8 cellular contexts compared by ENCODE assay signal in the genomic region with DNA sequence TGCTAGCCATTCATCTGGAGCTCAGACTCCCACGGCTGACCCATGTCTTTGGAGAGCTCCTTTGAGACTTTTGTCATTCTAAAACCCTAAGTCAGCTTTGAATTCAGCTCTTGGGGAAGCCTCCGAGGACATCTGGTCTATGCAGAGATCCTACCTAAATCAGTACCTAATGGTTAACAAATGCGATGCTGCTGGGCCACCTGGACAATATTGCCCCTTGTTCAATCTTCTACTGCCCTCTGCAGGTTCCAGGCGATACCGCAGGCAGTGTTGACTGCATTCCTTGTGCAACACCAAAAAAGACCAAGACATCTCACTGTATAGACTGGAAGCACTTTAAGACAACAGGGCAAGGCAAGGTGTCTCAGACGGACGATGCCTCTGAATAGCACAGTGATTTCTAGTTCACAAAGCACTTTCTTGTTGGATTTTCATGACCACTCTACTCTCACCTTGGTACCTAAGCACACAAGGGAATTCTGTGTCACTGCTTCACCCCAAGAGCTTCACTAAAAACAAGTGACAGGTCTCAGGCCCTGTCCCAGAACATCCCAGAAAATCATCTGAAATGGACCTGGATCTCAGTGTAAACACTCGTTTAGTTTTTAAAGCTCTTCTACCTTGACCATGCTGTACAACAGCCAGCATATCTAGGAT.
A peak's percentile ranks its signal among the peaks of the same experiment; 100 is the strongest.
DNase-seq lines count a peak whose midpoint lies in the region; ATAC-seq, FAIRE-seq and TF ChIP-seq lines count a peak whose summit lies in the region.

No MANE protein-coding gene starts in this region.

- TF ChIP-seq POLR2A in H1 (IDR thresholded peaks at IDR 0.05; ENCODE audit: control extremely low read depth in 1 of 2, low read depth in 2 of 2, low read length in 2 of 2), result no peak

- peaks cover 0 to 6% (median 0%) of the 10 kb centered on the region in 4 experiments; a peak in 2 of 7 replicates for H3K4me1 ChIP-seq in H1 (replicated peaks in 1 of 4; ENCODE audit: control insufficient read depth in 3 of 4, insufficient read depth in 4 of 4, low read length in 3 of 4)

- H3K56ac ChIP-seq in H1 (replicated peaks; ENCODE audit: insufficient read length, low read depth, low read length), result no peak overlapping the region

- H3K27ac Mint-ChIP-seq in activated CD8-positive, alpha-beta T cell treated with anti-CD3 and anti-CD28 coated beads, Interleukin-2, amount 10 ng/mL, durations not matched to agents 7 days and 5 days, result no peak overlapping the region

- H3K9me3 Mint-ChIP-seq in activated CD8-positive, alpha-beta T cell treated with anti-CD3 and anti-CD28 coated beads, Interleukin-2, amount 10 ng/mL, durations not matched to agents 7 days and 5 days (ENCODE audit: insufficient read depth), result no peaks in the 10 kb centered on the region

- H3K4me3 ChIP-seq in BJ (ENCODE audit: low read depth, low read length) (no peak overlapping the region), H1 (ENCODE audit: extremely low read depth in 1 of 4, insufficient read depth in 2 of 4, low read depth in 3 of 4, low read length in 4 of 4) (no peak overlapping the region)

- H4K8ac ChIP-seq in H1 (ENCODE audit: extremely low read depth, insufficient read depth, low read length), result no peak overlapping the region

- H3K4me3 Mint-ChIP-seq in activated CD8-positive, alpha-beta T cell treated with anti-CD3 and anti-CD28 coated beads, Interleukin-2, amount 10 ng/mL, durations not matched to agents 7 days and 5 days, result no peak overlapping the region

- peak; percentile 98 to 99 for TF ChIP-seq RAD21 in H1 (IDR thresholded peaks at IDR 0.05 in 1 of 2, conservative IDR thresholded peaks at IDR 0.05 in 1 of 2; ENCODE audit: low read depth in 2 of 2, low read length in 2 of 2)

- no peak overlapping the region for H2BK12ac ChIP-seq in H1 (ENCODE audit: low read depth, low read length)

- H3K4me2 ChIP-seq in H1 (ENCODE audit: insufficient read depth in 1 of 2, low read depth in 2 of 2, low read length in 2 of 2), result peak overlapping the region in 1 of 2 experiments; percentile 18; a peak in 1 of 4 replicates

- no peak overlapping the region for H4K5ac ChIP-seq in H1 (ENCODE audit: insufficient read length, low read depth, low read length)

- TF ChIP-seq CTCF in BJ (IDR thresholded peaks at IDR 0.05; ENCODE audit: insufficient read depth, low read depth, low read length) (peak; percentile 96), H1 (IDR thresholded peaks at IDR 0.05; ENCODE audit: control extremely low read depth in 1 of 3, insufficient read depth in 1 of 3, low read depth in 1 of 3, low read length in 3 of 3) (peak; percentile 85 to 98 (median 95))

- H3K23ac ChIP-seq in H1 (ENCODE audit: insufficient read length), result no peak overlapping the region

- POLR2A ChIA-PET in BJ (lab: Charles Lee) (no interaction called here), H1 (lab: Charles Lee; ENCODE audit: partially characterized antibody) (no interaction called here)
- POLR2A ChIA-PET in activated CD8-positive, alpha-beta T cell treated with anti-CD3 and anti-CD28 coated beads, Interleukin-2, amount 10 ng/mL, durations not matched to agents 7 days and 5 days (lab: Charles Lee), result no interaction called here

- H3K9me3 ChIP-seq in H1 (ENCODE audit: insufficient read depth in 2 of 2, low read depth in 1 of 2, low read length in 1 of 2), result no peaks in the 10 kb centered on the region

- H3K36me3 Mint-ChIP-seq in activated CD8-positive, alpha-beta T cell treated with anti-CD3 and anti-CD28 coated beads, Interleukin-2, amount 10 ng/mL, durations not matched to agents 7 days and 5 days (ENCODE audit: low read depth), result no peaks in the 10 kb centered on the region

- no peaks in the 10 kb centered on the region for H3K4me1 Mint-ChIP-seq in activated CD8-positive, alpha-beta T cell treated with anti-CD3 and anti-CD28 coated beads, Interleukin-2, amount 10 ng/mL, durations not matched to agents 7 days and 5 days (ENCODE audit: low read depth)

- no peak overlapping the region for H3K4ac ChIP-seq in H1 (replicated peaks; ENCODE audit: insufficient read length, low read depth, low read length)

- H3K9ac ChIP-seq in H1 (replicated peaks in 1 of 4; ENCODE audit: extremely low read depth in 1 of 4, low read depth in 3 of 4, low read length in 3 of 4), result no peak overlapping the region

- H3K23me2 ChIP-seq in H1 (ENCODE audit: low read depth, low read length), result no peaks in the 10 kb centered on the region

- DNase-seq in BJ (ENCODE audit: low read depth), result peak; percentile 24
- DNase-seq in GM19238 (ENCODE audit: insufficient read length, low spot score), result peak; percentile 47
- DNase-seq in NCI-H748 (lab: John Stamatoyannopoulos, UW; ENCODE audit: unreplicated experiment), result peak; percentile 58
- peak; percentile 84 for DNase-seq in activated CD8-positive, alpha-beta T cell treated with anti-CD3 and anti-CD28 coated beads, Interleukin-2, amount 10 ng/mL, durations not matched to agents 7 days and 5 days
- DNase-seq in H1 (ENCODE audit: low read depth in 1 of 2, low spot score in 2 of 2), result peak; percentile 71 to 92
- DNase-seq in midbrain (lab: John Stamatoyannopoulos, UW), result peak; percentile 84
- peak; percentile 22 to 54 for DNase-seq in stimulated activated CD8-positive, alpha-beta memory T cell treated with anti-CD3 and anti-CD28 coated beads, Interleukin-4, amount 100 ng/mL, for 1 hour (ENCODE audit: low read depth in 2 of 2, low spot score in 1 of 2)

- no peak overlapping the region for H2BK20ac ChIP-seq in H1 (ENCODE audit: low read length)

- H3K79me2 ChIP-seq in H1 (ENCODE audit: control insufficient read depth in 1 of 2, insufficient read depth in 2 of 2, low read length in 2 of 2), result no peaks in the 10 kb centered on the region

- H3K36me3 ChIP-seq in BJ (ENCODE audit: control insufficient read depth, insufficient read depth, low read length) (no peaks in the 10 kb centered on the region), H1 (ENCODE audit: control insufficient read depth in 2 of 4, insufficient read depth in 4 of 4, low read length in 3 of 4) (no peaks in the 10 kb centered on the region)

- peaks cover 0 to 2% of the 10 kb centered on the region in 2 experiments for H4K20me1 ChIP-seq in H1 (replicated peaks in 1 of 2; ENCODE audit: control insufficient read depth in 1 of 2, insufficient read depth in 2 of 2, low read length in 2 of 2)

- FAIRE-seq in H1 (lab: Jason Lieb, UNC), result peak; percentile 91

- TF ChIP-seq EP300 in H1 (IDR thresholded peaks at IDR 0.05; ENCODE audit: borderline replicate concordance in 1 of 2, low read depth in 2 of 2, low read length in 2 of 2), result no peak

- H3K27me3 Mint-ChIP-seq in activated CD8-positive, alpha-beta T cell treated with anti-CD3 and anti-CD28 coated beads, Interleukin-2, amount 10 ng/mL, durations not matched to agents 7 days and 5 days (ENCODE audit: low read depth), result no peaks in the 10 kb centered on the region

- no peaks in the 10 kb centered on the region for H3K79me1 ChIP-seq in H1 (ENCODE audit: low read depth, low read length)

- ATAC-seq in HG03439 (IDR thresholded peaks at IDR 0.05; ENCODE audit: unreplicated experiment), result peak; percentile 73
- peak; percentile 91 for ATAC-seq in activated CD8-positive, alpha-beta T cell treated with anti-CD3 and anti-CD28 coated beads, Interleukin-2, amount 10 ng/mL, durations not matched to agents 7 days and 5 days

- H4K91ac ChIP-seq in H1 (replicated peaks; ENCODE audit: insufficient read length, low read length), result no peak overlapping the region

- 13% methylated on average over 8 of the region's 8 CpGs; no CpG with 5 or more reads in 1 of the 2 experiments for WGBS in H1 (ENCODE audit: extremely low coverage in 1 of 2, insufficient coverage in 1 of 2, insufficient read length in 1 of 2, insufficient replicate concordance in 2 of 2, low coverage in 1 of 2, low lambda C conversion rate in 2 of 2, missing lambda C conversion rate in 1 of 2), 2 experiments

- no peaks in the 10 kb centered on the region for H3K27me3 ChIP-seq in BJ (ENCODE audit: control insufficient read depth, insufficient read depth, low read length)
- H3K27me3 ChIP-seq in H1 (replicated peaks in 1 of 4; ENCODE audit: control insufficient read depth in 3 of 4, extremely low read depth in 1 of 4, insufficient read depth in 3 of 4, low read length in 3 of 4), result no peaks in the 10 kb centered on the region; a peak in 1 of 7 replicates

- no peak overlapping the region for H2BK15ac ChIP-seq in H1 (ENCODE audit: low read length)

- no peak overlapping the region for H3K27ac ChIP-seq in H1 (ENCODE audit: low read depth, low read length)

- no peak overlapping the region for H2BK5ac ChIP-seq in H1 (ENCODE audit: low read depth, low read length)

- no peak overlapping the region for H3K18ac ChIP-seq in H1 (ENCODE audit: extremely low read depth, low read length)

- no peak overlapping the region for H2BK120ac ChIP-seq in H1 (replicated peaks; ENCODE audit: low read depth, low read length)

- no peak overlapping the region for H2AFZ ChIP-seq in H1 (ENCODE audit: low read length)

- CTCF ChIA-PET in BJ (lab: Yijun Ruan, JAX) (interaction anchor here (0.7 to 7.8 kb wide), 67 partner anchors 9 to 706 kb away, joined by 3 to 104 read pairs (median 4); a partner anchor contains a TSS), H1 (lab: Charles Lee; ENCODE audit: partially characterized antibody) (interaction anchor here (0.5 to 7.2 kb wide), 73 partner anchors 8 to 859 kb away, joined by 3 to 64 read pairs (median 5); a partner anchor contains a TSS)
- CTCF ChIA-PET in activated CD8-positive, alpha-beta T cell treated with anti-CD3 and anti-CD28 coated beads, Interleukin-2, amount 10 ng/mL, durations not matched to agents 7 days and 5 days (lab: Charles Lee), result interaction anchor here (0.6 to 5.6 kb wide), 31 partner anchors 9 to 1173 kb away, joined by 3 to 57 read pairs (median 4); a partner anchor contains a TSS

- H3K14ac ChIP-seq in H1 (ENCODE audit: insufficient read length), result no peak overlapping the region

- no peak overlapping the region for H2AK5ac ChIP-seq in H1 (ENCODE audit: low read depth, low read length)

TF ChIP-seq in H1, 55 proteins besides CTCF, POLR2A, EP300 and RAD21 (continues in another document):
- TF ChIP-seq BCL11A (IDR thresholded peaks at IDR 0.05; ENCODE audit: low read depth in 2 of 2, low read length in 2 of 2) (no peak), ZNF274 (IDR thresholded peaks at IDR 0.05; ENCODE audit: borderline replicate concordance, extremely low read depth, low read length) (no peak)

Comparison
In these comparisons a context has a peak if more than half of its experiments do, and no peak if none do; other contexts are left out.
1. DNase-seq: peak in every context shown above with its lines; median percentile 84 in activated CD8-positive, alpha-beta T cell treated with anti-CD3 and anti-CD28 coated beads, Interleukin-2, amount 10 ng/mL, durations not matched to agents 7 days and 5 days; 84 in midbrain; 82 in H1; 58 in NCI-H748; 47 in GM19238; 38 in stimulated activated CD8-positive, alpha-beta memory T cell treated with anti-CD3 and anti-CD28 coated beads, Interleukin-4, amount 100 ng/mL, for 1 hour; 24 in BJ.